In the genomic region with DNA sequence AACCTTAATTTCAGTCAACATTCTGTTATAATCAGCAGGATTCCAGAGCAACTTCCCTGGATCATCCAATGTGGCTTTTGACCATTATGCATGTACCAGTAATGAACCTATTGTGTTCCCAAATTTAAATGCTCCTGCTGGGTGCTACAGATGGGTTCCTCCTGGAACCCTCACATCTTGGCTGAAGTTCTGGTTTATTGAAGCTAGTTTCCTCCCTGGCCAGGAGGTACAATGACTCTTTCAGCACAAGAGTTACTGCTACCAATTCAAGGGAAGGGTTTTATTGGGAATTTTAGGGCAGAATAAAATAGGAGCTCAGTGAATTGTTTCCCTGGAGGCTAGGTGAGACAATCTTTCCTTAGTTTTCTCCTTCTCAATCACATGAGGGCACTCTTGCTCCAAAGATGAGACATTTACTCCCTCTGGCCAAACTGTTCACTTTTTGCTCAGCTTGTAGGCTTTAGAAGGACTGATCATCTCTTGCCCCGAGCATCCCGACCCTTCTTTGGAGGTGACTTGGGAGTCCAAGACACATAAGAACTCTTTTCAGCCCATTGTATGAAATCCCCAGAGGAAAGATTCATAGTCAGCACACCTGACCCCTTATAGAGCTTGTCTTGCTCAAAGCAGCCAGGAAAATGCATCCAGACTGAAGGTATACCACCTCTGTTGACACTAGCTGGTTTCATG, we compare ENCODE assay signal across 9 cellular contexts. TPM values are rescaled to one million over a fixed set of nuclear protein-coding genes. Genes with fewer than 3 reads are reported as not detected.
A peak's percentile ranks its signal among the peaks of the same experiment; 100 is the strongest.
DNase-seq lines count a peak whose midpoint lies in the region; ATAC-seq, FAIRE-seq and TF ChIP-seq lines count a peak whose summit lies in the region.
"Had no signal": no experiment of that assay in that cellular context is flagged by ENCODE, and none has a peak within 500 bp of the region (broad histone marks: within the 10 kb centered on the region; RNA-seq: fewer than 3 reads in every experiment).

No MANE protein-coding gene starts in this region.

- no peaks in the 10 kb centered on the region for H3K4me1 ChIP-seq in testis

- FAIRE-seq in bronchial epithelial cell (lab: Jason Lieb, UNC): peak; percentile 28

- H3K27me3 ChIP-seq in bronchial epithelial cell (ENCODE audit: control insufficient read depth, insufficient read depth, low read length) (no peaks in the 10 kb centered on the region), testis (no peaks in the 10 kb centered on the region)

- TF ChIP-seq CTCF in HFF-Myc (IDR thresholded peaks at IDR 0.05; ENCODE audit: low read depth, low read length, missing control alignments): peak; percentile 39
- peak; percentile 45 for TF ChIP-seq CTCF in bronchial epithelial cell (IDR thresholded peaks at IDR 0.05; ENCODE audit: insufficient read depth, low read length, severe bottlenecking)
- TF ChIP-seq CTCF in testis (IDR thresholded peaks at IDR 0.05): no peak

- H3K36me3 ChIP-seq in bronchial epithelial cell (ENCODE audit: control insufficient read depth, insufficient read depth, low read length): no peaks in the 10 kb centered on the region
- H3K36me3 ChIP-seq in testis (ENCODE audit: low read depth, missing control alignments): no peaks in the 10 kb centered on the region

- ATAC-seq in HG03571 (IDR thresholded peaks at IDR 0.05; ENCODE audit: unreplicated experiment): no peak

- TF ChIP-seq POLR2A in testis (IDR thresholded peaks at IDR 0.05): no peak

- 28 to 30% methylated on average over 2 of the region's 2 CpGs for WGBS in testis, 2 donors

- H3K4me3 ChIP-seq in HFF-Myc (replicated peaks; ENCODE audit: low read depth, low read length): no peak overlapping the region
- H3K4me3 ChIP-seq in bronchial epithelial cell (ENCODE audit: low read depth, low read length): no peak overlapping the region
- no peak overlapping the region for H3K4me3 ChIP-seq in testis

- intact Hi-C loops in testis (cut with DNase I; ENCODE audit: low total_unique reads): loop anchor here (5.0 kb wide), 1 partner anchor 696 kb away; no protein-coding TSS in a partner anchor

- H3K9me3 ChIP-seq in testis: no peaks in the 10 kb centered on the region

- DNase-seq in Caki2 (ENCODE audit: low read depth) (peak; percentile 21), HFF-Myc (ENCODE audit: extremely low read depth, low read depth) (no peak), NCI-H69 (lab: John Stamatoyannopoulos, UW) (peak; percentile 41), bronchial epithelial cell (ENCODE audit: low read depth) (peak; percentile 51), lung microvascular endothelial cell (ENCODE audit: low read depth in 2 of 2) (peak; percentile 63 to 77), testis (no peak)
- no peak for DNase-seq in activated T-cell treated with anti-CD3 and anti-CD28 coated beads, Interleukin-2, amount 50 U/mL, for 48 hours

- no peak overlapping the region for H3K27ac ChIP-seq in testis
- H3K27ac ChIP-seq: epithelial cell of prostate had no signal

- in situ Hi-C loops in Caki2 (cut with HindIII; ENCODE audit: low pct_unique_long_range_greater_than_20kb, low sequenced_read_pairs): no loop called here

RNA-seq across cellular contexts. Expression of a gene that starts 8.8 kb away (rescaled TPM):
- total RNA-seq in Caki2 (2014; rRNA removed; shearing (Covaris generic); ENCODE audit: low replicate concordance): 11.6 and 27.3 TPM in 2 replicates
- 10.1 and 11.3 TPM in 2 replicates for total RNA-seq in bronchial epithelial cell
- total RNA-seq in lung microvascular endothelial cell: 10.2 and 17.9 TPM in 2 replicates
- total RNA-seq in testis: 10 to 100 TPM; 40.9 to 41.2 TPM
- polyA plus RNA-seq in testis (ENCODE audit: insufficient read depth, low read depth, low replicate concordance): 17.7 TPM

Comparison
In these comparisons a context has a peak if more than half of its experiments do, and no peak if none do; other contexts are left out.
1. DNase-seq: peak in Caki2 (single experiment), NCI-H69 (single experiment), bronchial epithelial cell (single experiment) and lung microvascular endothelial cell (2 of 2); none in HFF-Myc (single experiment), activated T-cell treated with anti-CD3 and anti-CD28 coated beads, Interleukin-2, amount 50 U/mL, for 48 hours (0 of 2) and testis (single experiment).
2. CTCF ChIP-seq: peak in HFF-Myc (single experiment) and bronchial epithelial cell (single experiment); none in testis (0 of 3).